Comparison of ENCODE assay signal across 34 cellular contexts in the genomic region with DNA sequence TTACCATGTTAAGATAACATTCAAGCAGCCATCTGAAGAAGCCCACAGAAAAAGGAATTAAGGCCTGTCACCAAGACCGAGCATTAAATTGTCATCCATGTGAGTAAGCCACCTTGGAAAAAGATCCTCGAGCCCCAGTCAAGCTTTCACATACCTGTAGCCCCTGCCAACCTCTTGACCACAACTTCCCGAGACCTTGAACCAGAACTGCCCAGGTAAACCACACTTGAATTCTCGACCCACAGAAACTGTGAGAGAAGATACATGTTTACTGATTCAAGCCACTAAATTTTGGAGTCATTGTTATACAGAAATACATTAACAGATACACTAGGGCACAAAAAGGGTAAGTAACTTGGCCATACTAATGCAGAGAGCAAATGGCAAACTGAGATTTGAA. TPM values are rescaled to one million over a fixed set of nuclear protein-coding genes. Genes with fewer than 3 reads are reported as not detected.
"Had no signal": no experiment of that assay in that cellular context is flagged by ENCODE, and none has a peak within 500 bp of the region (broad histone marks: within the 10 kb centered on the region; RNA-seq: fewer than 3 reads in every experiment).

No MANE protein-coding gene starts in this region.

- H3K9ac ChIP-seq: KMS-11 had no signal

- H3K27ac ChIP-seq: KMS-11, PC-9, RWPE1, SJCRH30, SK-N-MC had no signal

- DNase-seq: Karpas-422, NCI-H1048, NCI-H1092 treated with DMSO at 0.1 percent for 48 hours, NCI-H1105 treated with DMSO at 0.1 percent for 48 hours, NCI-H1417, NCI-H1436, NCI-H146, NCI-H1694, NCI-H187, NCI-H1930, NCI-H2029 treated with DMSO at 0.1 percent for 48 hours, NCI-H2081 treated with DMSO at 0.1 percent for 48 hours, NCI-H2107, NCI-H2171 treated with DMSO at 0.1 percent for 48 hours, NCI-H226, NCI-H446 treated with DMSO at 0.1 percent for 48 hours, NCI-H510A, NCI-H524, NCI-H526, NCI-H69, NCI-H748 treated with DMSO at 0.1 percent for 48 hours, PC-9, SHP77, SIG-M5, SJCRH30, T-cell had no signal

- H3K4me3 ChIP-seq: PC-9, SJCRH30, SK-N-MC had no signal

- FAIRE-seq: RCC 7860 had no signal

- H3K27me3 ChIP-seq: SJCRH30 had no signal

- H2AFZ ChIP-seq: PC-9 had no signal

- H3K4me2 ChIP-seq: KMS-11, PC-9 had no signal

- ATAC-seq: Panc1, Right ventricle myocardium inferior, SK-N-SH treated with all-trans-retinoic acid at 6 μM for 48 hours, T-cell had no signal

- H3K9me3 ChIP-seq: SJCRH30 had no signal

RNA-seq across cellular contexts. Expression of a gene that starts 49.6 kb away (rescaled TPM):
- total RNA-seq: OCI-LY7 had no signal
